In genomic region chr1:23163395-23163794, GRCh38 we compare ENCODE assay signal across 30 cellular contexts. TPM values are rescaled to one million over a fixed set of nuclear protein-coding genes. Genes with fewer than 3 reads are reported as not detected.
DNase-seq lines count a peak whose midpoint lies in the region; ATAC-seq and TF ChIP-seq lines count a peak whose summit lies in the region.
"Had no signal": no experiment of that assay in that cellular context is flagged by ENCODE, and none has a peak within 500 bp of the region (broad histone marks: within the 10 kb centered on the region; RNA-seq: fewer than 3 reads in every experiment).

No MANE protein-coding gene starts in this region.

- H3K27me3 Mint-ChIP-seq in chondrocyte (ENCODE audit: low read depth) = no peaks in the 10 kb centered on the region
- H3K27me3 Mint-ChIP-seq: activated CD8-positive, alpha-beta T cell treated with anti-CD3 and anti-CD28 coated beads for 36 hours; effector memory CD8-positive, alpha-beta T cell; progenitor cell of endocrine pancreas had no signal

- peak overlapping the region; percentile 39 for H3K27ac Mint-ChIP-seq in chondrocyte (ENCODE audit: unreplicated experiment)
- H3K27ac Mint-ChIP-seq: activated CD8-positive, alpha-beta T cell treated with anti-CD3 and anti-CD28 coated beads for 36 hours; brain; effector memory CD8-positive, alpha-beta T cell; progenitor cell of endocrine pancreas had no signal

- 88 to 100% methylated on average over 1 of the region's 3 CpGs for WGBS in mesodermal cell (ENCODE audit: insufficient coverage in 2 of 2), 2 experiments

- H3K4me1 Mint-ChIP-seq in chondrocyte (ENCODE audit: low read depth) = peaks cover 48% of the 10 kb centered on the region

- H3K4me1 ChIP-seq in mesodermal cell (ENCODE audit: control insufficient read depth, insufficient read depth, low read length, poor library complexity, severe bottlenecking) = peaks cover 14% of the 10 kb centered on the region
- H3K4me1 ChIP-seq: colonic mucosa had no signal

- no peaks in the 10 kb centered on the region for H3K36me3 Mint-ChIP-seq in chondrocyte (ENCODE audit: low read depth)
- H3K36me3 Mint-ChIP-seq: brain had no signal

- peaks cover 30% of the 10 kb centered on the region for H3K36me3 ChIP-seq in mesodermal cell (ENCODE audit: control insufficient read depth, insufficient read depth, low read length)
- H3K36me3 ChIP-seq: colonic mucosa, esophagus muscularis mucosa, lower lobe of right lung, sigmoid colon, upper lobe of left lung had no signal

- peak overlapping the region; percentile 23 for H3K27ac ChIP-seq in mesodermal cell (ENCODE audit: low read depth, low read length, severe bottlenecking)
- H3K27ac ChIP-seq: colonic mucosa, esophagus muscularis mucosa, lower lobe of right lung, sigmoid colon, upper lobe of left lung had no signal

- no peaks in the 10 kb centered on the region for H3K9me3 Mint-ChIP-seq in chondrocyte (ENCODE audit: low read depth)
- H3K9me3 Mint-ChIP-seq: activated CD8-positive, alpha-beta T cell treated with anti-CD3 and anti-CD28 coated beads for 36 hours; brain; effector memory CD8-positive, alpha-beta T cell had no signal

- no peak overlapping the region for H3K4me3 ChIP-seq in mesodermal cell (ENCODE audit: extremely low read depth, insufficient read depth, low read length, poor library complexity, severe bottlenecking)
- H3K4me3 ChIP-seq: colonic mucosa, esophagus muscularis mucosa, lower lobe of right lung, sigmoid colon, upper lobe of left lung had no signal

- H3K9me3 ChIP-seq in mesodermal cell (ENCODE audit: control insufficient read depth, low read length) = no peaks in the 10 kb centered on the region
- H3K9me3 ChIP-seq: colonic mucosa, esophagus muscularis mucosa, lower lobe of right lung, sigmoid colon, upper lobe of left lung had no signal

- no peak overlapping the region for H3K4me3 Mint-ChIP-seq in chondrocyte (ENCODE audit: unreplicated experiment)
- H3K4me3 Mint-ChIP-seq: activated CD8-positive, alpha-beta T cell treated with anti-CD3 and anti-CD28 coated beads for 36 hours; effector memory CD8-positive, alpha-beta T cell had no signal

- DNase-seq in AG08395 (ENCODE audit: low spot score) = peak; percentile 23
- DNase-seq in MV-4-11 (lab: John Stamatoyannopoulos, UW) = peak; percentile 26
- no peak for DNase-seq in chondrocyte (ENCODE audit: low spot score)
- DNase-seq in stimulated activated CD4-positive, alpha-beta T cell treated with anti-CD3 and anti-CD28 coated beads, Interleukin-4, amount 100 ng/mL, for 4 hours = no peak
- DNase-seq in NCI-H2227 (lab: John Stamatoyannopoulos, UW; ENCODE audit: unreplicated experiment) = no peak
- DNase-seq: activated CD4-positive, CD25-positive, alpha-beta regulatory T cell; activated CD8-positive, alpha-beta T cell treated with anti-CD3 and anti-CD28 coated beads for 36 hours; activated effector memory CD4-positive, alpha-beta T cell treated with anti-CD3 and anti-CD28 coated beads, Interleukin-2, amount 50 U/mL, for 16 hours; colonic mucosa; DMS53; effector memory CD8-positive, alpha-beta T cell; glutamatergic neuron; kidney glomerular epithelial cell; lower lobe of right lung; NCI-H1105; NCI-H2029; NCI-H345; NCI-H82; T-helper 9 cell; upper lobe of left lung had no signal

- ATAC-seq in GM18870 (IDR thresholded peaks at IDR 0.05; ENCODE audit: unreplicated experiment) = no peak
- no peak for ATAC-seq in GM21576 (IDR thresholded peaks at IDR 0.05; ENCODE audit: unreplicated experiment)
- ATAC-seq: activated CD8-positive, alpha-beta T cell treated with anti-CD3 and anti-CD28 coated beads for 36 hours; effector memory CD8-positive, alpha-beta T cell; lower lobe of right lung; Right ventricle myocardium inferior had no signal

- no peak for TF ChIP-seq CTCF in chondrocyte (IDR thresholded peaks at IDR 0.05)

RNA-seq across cellular contexts. Expression of gene LUZP1, which starts 5.3 kb away (rescaled TPM):
- total RNA-seq in chondrocyte = 55.5 to 67.7 TPM (median 58.0 TPM) in 3 replicates
- 34.6 TPM for polyA plus RNA-seq in mesodermal cell (2013, experiment 1 of 2)
- 34.6 TPM for polyA plus RNA-seq in mesodermal cell (2013, experiment 2 of 2)

RNA-seq across cellular contexts. Expression of gene HTR1D, which starts 53.9 kb away (rescaled TPM):
- total RNA-seq in chondrocyte = 2.1 to 3.7 TPM (median 2.3 TPM) in 3 replicates
- polyA plus RNA-seq in mesodermal cell (2013, experiment 1 of 2) = 1.1 TPM
- polyA plus RNA-seq in mesodermal cell (2013, experiment 2 of 2) = 0.71 TPM
- total RNA-seq: activated CD8-positive, alpha-beta T cell treated with anti-CD3 and anti-CD28 coated beads for 36 hours; esophagus muscularis mucosa; OCI-LY7; sigmoid colon; subcutaneous adipose tissue had no signal

Comparison
In these comparisons a context has a peak if more than half of its experiments do, and no peak if none do; other contexts are left out.
1. DNase-seq: peak in AG08395 (single experiment) and MV-4-11 (single experiment); none in chondrocyte (single experiment), stimulated activated CD4-positive, alpha-beta T cell treated with anti-CD3 and anti-CD28 coated beads, Interleukin-4, amount 100 ng/mL, for 4 hours (0 of 2) and NCI-H2227 (single experiment).